Comparison of ENCODE assay signal across 9 cellular contexts in the genomic region with DNA sequence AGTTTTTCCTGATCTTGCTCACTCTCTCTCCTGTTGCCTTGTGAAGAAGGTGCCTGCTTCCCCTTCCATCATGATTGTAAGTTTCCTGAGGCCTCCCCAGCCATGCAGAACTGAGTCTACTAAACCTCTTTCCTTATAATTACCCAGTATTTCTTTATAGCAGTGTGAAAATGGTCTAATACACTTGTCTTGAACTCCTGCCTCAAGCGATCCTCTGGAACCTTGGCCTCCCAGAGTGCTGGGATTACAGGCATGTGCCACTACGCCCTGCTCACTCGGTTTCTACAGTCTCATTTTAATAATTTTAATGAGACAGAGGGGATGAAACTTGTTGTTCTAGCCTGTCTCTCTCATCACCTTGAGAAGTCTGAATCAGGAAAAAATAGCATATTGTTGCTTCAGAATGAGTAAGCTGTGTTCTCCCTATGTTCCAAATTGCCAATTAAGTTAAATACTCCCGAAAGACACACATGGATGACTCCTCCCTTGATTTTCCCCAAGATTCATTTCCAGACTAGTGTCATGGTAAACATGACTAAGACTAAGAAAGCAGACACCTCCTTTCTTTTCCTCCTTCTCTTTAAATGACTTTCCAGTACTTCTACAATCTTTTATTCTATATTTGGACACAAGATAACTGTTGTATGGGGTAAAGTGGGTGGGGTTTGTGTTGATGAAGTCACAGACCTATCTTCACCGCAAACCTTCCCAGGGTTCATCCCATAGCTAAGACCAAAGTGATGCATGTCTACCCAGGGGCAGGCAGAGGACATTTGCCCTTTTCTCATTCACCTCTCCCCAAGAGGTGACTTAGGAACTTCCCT. TPM values are rescaled to one million over a fixed set of nuclear protein-coding genes. Genes with fewer than 3 reads are reported as not detected.
DNase-seq lines count a peak whose midpoint lies in the region; ATAC-seq and TF ChIP-seq lines count a peak whose summit lies in the region.
"Had no signal": no experiment of that assay in that cellular context is flagged by ENCODE, and none has a peak within 500 bp of the region (broad histone marks: within the 10 kb centered on the region; RNA-seq: fewer than 3 reads in every experiment).

No MANE protein-coding gene starts in this region.

- H3K27me3 ChIP-seq in heart right ventricle: no peaks in the 10 kb centered on the region

- intact Hi-C loops in activated CD4-positive, alpha-beta memory T cell treated with anti-CD3 and anti-CD28 coated beads for 36 hours (cut with micrococcal nuclease): loop anchor here (1.0 to 5.0 kb wide), 7 partner anchors 8 to 990 kb away; a partner anchor contains a TSS
- intact Hi-C loops in sciatic nerve (cut with DNase I) (no loop called here), heart right ventricle (cut with DNase I) (no loop called here)

- CTCF ChIA-PET in activated CD4-positive, alpha-beta T cell treated with anti-CD3 and anti-CD28 coated beads, Interleukin-2, amount 10 ng/mL, durations not matched to agents 7 days and 5 days (lab: Charles Lee): interaction anchor here (1.3 to 2.6 kb wide), 3 partner anchors 9 to 35 kb away, joined by 3 to 13 read pairs (median 5); a partner anchor contains a TSS
- CTCF ChIA-PET in activated CD4-positive, alpha-beta memory T cell treated with anti-CD3 and anti-CD28 coated beads for 36 hours (lab: Charles Lee): interaction anchor here (0.9 to 2.7 kb wide), 8 partner anchors 9 to 106 kb away, joined by 3 to 16 read pairs (median 4); a partner anchor contains a TSS

- H3K9me3 Mint-ChIP-seq in activated CD4-positive, alpha-beta T cell treated with anti-CD3 and anti-CD28 coated beads, Interleukin-2, amount 10 ng/mL, durations not matched to agents 7 days and 5 days: peaks cover 5% of the 10 kb centered on the region
- H3K9me3 Mint-ChIP-seq in activated CD4-positive, alpha-beta memory T cell treated with anti-CD3 and anti-CD28 coated beads for 36 hours: no peaks in the 10 kb centered on the region

- H3K36me3 Mint-ChIP-seq in activated CD4-positive, alpha-beta T cell treated with anti-CD3 and anti-CD28 coated beads, Interleukin-2, amount 10 ng/mL, durations not matched to agents 7 days and 5 days (ENCODE audit: low read depth): peaks cover 9% of the 10 kb centered on the region
- H3K36me3 Mint-ChIP-seq in activated CD4-positive, alpha-beta memory T cell treated with anti-CD3 and anti-CD28 coated beads for 36 hours: peaks cover 7% of the 10 kb centered on the region

- H3K4me3 ChIP-seq in heart right ventricle: no peak overlapping the region

- peaks cover 0 to 50% (median 0%) of the 10 kb centered on the region in 9 donors for H3K36me3 ChIP-seq in heart right ventricle

- H3K27ac ChIP-seq in heart right ventricle: no peak overlapping the region

- 84 to 85% methylated on average over 5 of the region's 5 CpGs for WGBS in heart right ventricle, 2 donors

- ATAC-seq in HG02588 (IDR thresholded peaks at IDR 0.05; ENCODE audit: unreplicated experiment): peak; percentile 68
- no peak for ATAC-seq in sciatic nerve
- no peak for ATAC-seq in heart right ventricle
- ATAC-seq: Panc1 had no signal

- DNase-seq in activated CD4-positive, alpha-beta T cell treated with anti-CD3 and anti-CD28 coated beads, Interleukin-2, amount 10 ng/mL, durations not matched to agents 7 days and 5 days: no peak
- no peak for DNase-seq in activated CD4-positive, alpha-beta T cell treated with anti-CD3 and anti-CD28 coated beads for 1 hour
- DNase-seq in activated CD4-positive, alpha-beta memory T cell treated with anti-CD3 and anti-CD28 coated beads for 36 hours: peak; percentile 72
- peak; percentile 10 for DNase-seq in sciatic nerve (ENCODE audit: low spot score)
- DNase-seq in NCI-H1694 (lab: John Stamatoyannopoulos, UW): no peak
- no peak for DNase-seq in NCI-H1694 treated with DMSO at 0.1 percent for 48 hours (lab: John Stamatoyannopoulos, UW)
- no peak for DNase-seq in heart right ventricle

- H3K9me3 ChIP-seq in heart right ventricle: no peaks in the 10 kb centered on the region

- peaks cover 62% of the 10 kb centered on the region for H3K4me1 Mint-ChIP-seq in activated CD4-positive, alpha-beta T cell treated with anti-CD3 and anti-CD28 coated beads, Interleukin-2, amount 10 ng/mL, durations not matched to agents 7 days and 5 days
- peaks cover 67% of the 10 kb centered on the region for H3K4me1 Mint-ChIP-seq in activated CD4-positive, alpha-beta memory T cell treated with anti-CD3 and anti-CD28 coated beads for 36 hours (ENCODE audit: low read depth)

- TF ChIP-seq CTCF in heart right ventricle (IDR thresholded peaks at IDR 0.05): no peak

- POLR2A ChIA-PET in activated CD4-positive, alpha-beta T cell treated with anti-CD3 and anti-CD28 coated beads, Interleukin-2, amount 10 ng/mL, durations not matched to agents 7 days and 5 days (lab: Charles Lee): interaction anchor here (0.6 kb wide), 1 partner anchor 42 kb away, joined by 3 read pairs; no protein-coding TSS in a partner anchor
- POLR2A ChIA-PET in activated CD4-positive, alpha-beta memory T cell treated with anti-CD3 and anti-CD28 coated beads for 36 hours (lab: Charles Lee): interaction anchor here (0.8 to 7.5 kb wide), 10 partner anchors 9 to 145 kb away, joined by 3 to 69 read pairs (median 9); a partner anchor contains a TSS

- H3K4me3 Mint-ChIP-seq in activated CD4-positive, alpha-beta T cell treated with anti-CD3 and anti-CD28 coated beads, Interleukin-2, amount 10 ng/mL, durations not matched to agents 7 days and 5 days: no peak overlapping the region
- peak overlapping the region; percentile 7 for H3K4me3 Mint-ChIP-seq in activated CD4-positive, alpha-beta memory T cell treated with anti-CD3 and anti-CD28 coated beads for 36 hours

- no peaks in the 10 kb centered on the region for H3K27me3 Mint-ChIP-seq in activated CD4-positive, alpha-beta T cell treated with anti-CD3 and anti-CD28 coated beads, Interleukin-2, amount 10 ng/mL, durations not matched to agents 7 days and 5 days
- no peaks in the 10 kb centered on the region for H3K27me3 Mint-ChIP-seq in activated CD4-positive, alpha-beta memory T cell treated with anti-CD3 and anti-CD28 coated beads for 36 hours

- H3K27ac Mint-ChIP-seq in activated CD4-positive, alpha-beta T cell treated with anti-CD3 and anti-CD28 coated beads, Interleukin-2, amount 10 ng/mL, durations not matched to agents 7 days and 5 days: peak overlapping the region; percentile 63
- peak overlapping the region; percentile 93 for H3K27ac Mint-ChIP-seq in activated CD4-positive, alpha-beta memory T cell treated with anti-CD3 and anti-CD28 coated beads for 36 hours

- H3K4me1 ChIP-seq in heart right ventricle: peaks cover 0 to 18% (median 6%) of the 10 kb centered on the region in 9 donors

RNA-seq across cellular contexts. Expression of a gene that starts 7.8 kb away (rescaled TPM):
- total RNA-seq in activated CD4-positive, alpha-beta T cell treated with anti-CD3 and anti-CD28 coated beads, Interleukin-2, amount 10 ng/mL, durations not matched to agents 7 days and 5 days: 1 to 10 TPM; 4.5 to 6.8 TPM
- total RNA-seq in activated CD4-positive, alpha-beta memory T cell treated with anti-CD3 and anti-CD28 coated beads for 36 hours: 10 to 100 TPM; 54.1 to 56.0 TPM
- 29.6 TPM for total RNA-seq in sciatic nerve
- total RNA-seq in heart right ventricle: 10 to 100 TPM in 9 of 10 donors, 1 to 10 TPM in 1; 9.5 to 21.1 (median 14.1) TPM
- 10 to 100 TPM in 1 of 2 donors, 1 to 10 TPM in 1; 3.4 to 12.7 TPM for polyA plus RNA-seq in heart right ventricle

RNA-seq across cellular contexts. Expression of a gene that starts 15.4 kb away (rescaled TPM):
- total RNA-seq in activated CD4-positive, alpha-beta T cell treated with anti-CD3 and anti-CD28 coated beads, Interleukin-2, amount 10 ng/mL, durations not matched to agents 7 days and 5 days: under 1 TPM; 0.45 to 0.73 TPM
- 1 to 10 TPM; 3.7 to 4.2 TPM for total RNA-seq in activated CD4-positive, alpha-beta memory T cell treated with anti-CD3 and anti-CD28 coated beads for 36 hours
- total RNA-seq in sciatic nerve (32.3 TPM), heart right ventricle (10 to 100 TPM; 11.0 to 43.2 (median 17.9) TPM)
- polyA plus RNA-seq in heart right ventricle: 10 to 100 TPM; 24.4 to 64.2 TPM

RNA-seq across cellular contexts. Expression of a gene that starts 23.6 kb away (rescaled TPM):
- 1 to 10 TPM; 1.1 to 1.2 TPM for total RNA-seq in activated CD4-positive, alpha-beta T cell treated with anti-CD3 and anti-CD28 coated beads, Interleukin-2, amount 10 ng/mL, durations not matched to agents 7 days and 5 days
- total RNA-seq in activated CD4-positive, alpha-beta memory T cell treated with anti-CD3 and anti-CD28 coated beads for 36 hours: 1 to 10 TPM; 1.5 TPM
- not detected for total RNA-seq in sciatic nerve
- not detected for total RNA-seq in heart right ventricle
- polyA plus RNA-seq in heart right ventricle: not detected

RNA-seq across cellular contexts. Expression of a gene that starts 35.4 kb away (rescaled TPM):
- total RNA-seq in activated CD4-positive, alpha-beta T cell treated with anti-CD3 and anti-CD28 coated beads, Interleukin-2, amount 10 ng/mL, durations not matched to agents 7 days and 5 days: 100 to 1,000 TPM; 175 TPM
- 100 to 1,000 TPM; 339 to 344 TPM for total RNA-seq in activated CD4-positive, alpha-beta memory T cell treated with anti-CD3 and anti-CD28 coated beads for 36 hours
- total RNA-seq in sciatic nerve (94.5 TPM), heart right ventricle (100 to 1,000 TPM in 1 of 10 donors, 10 to 100 TPM in 9; 27.2 to 116 (median 55.7) TPM)
- polyA plus RNA-seq in heart right ventricle: 10 to 100 TPM; 19.7 to 39.6 TPM

RNA-seq across cellular contexts. Expression of a gene that starts 43.3 kb away (rescaled TPM):
- total RNA-seq in activated CD4-positive, alpha-beta T cell treated with anti-CD3 and anti-CD28 coated beads, Interleukin-2, amount 10 ng/mL, durations not matched to agents 7 days and 5 days: 1 to 10 TPM; 5.5 to 7.2 TPM
- total RNA-seq in activated CD4-positive, alpha-beta memory T cell treated with anti-CD3 and anti-CD28 coated beads for 36 hours: 1 to 10 TPM; 3.7 to 5.2 TPM
- 4.0 TPM for total RNA-seq in sciatic nerve
- 10 to 100 TPM; 11.8 to 24.8 (median 16.5) TPM for total RNA-seq in heart right ventricle
- polyA plus RNA-seq in heart right ventricle: 10 to 100 TPM; 14.8 to 37.5 TPM

Comparison
In these comparisons a context has a peak if more than half of its experiments do, and no peak if none do; other contexts are left out.
1. DNase-seq: peak in activated CD4-positive, alpha-beta memory T cell treated with anti-CD3 and anti-CD28 coated beads for 36 hours (single experiment) and sciatic nerve (single experiment); none in activated CD4-positive, alpha-beta T cell treated with anti-CD3 and anti-CD28 coated beads, Interleukin-2, amount 10 ng/mL, durations not matched to agents 7 days and 5 days (single experiment), activated CD4-positive, alpha-beta T cell treated with anti-CD3 and anti-CD28 coated beads for 1 hour (single experiment), NCI-H1694 (single experiment), NCI-H1694 treated with DMSO at 0.1 percent for 48 hours (single experiment) and heart right ventricle (0 of 2).